ENCODE assay signal across 22 cellular contexts in the genomic region with DNA sequence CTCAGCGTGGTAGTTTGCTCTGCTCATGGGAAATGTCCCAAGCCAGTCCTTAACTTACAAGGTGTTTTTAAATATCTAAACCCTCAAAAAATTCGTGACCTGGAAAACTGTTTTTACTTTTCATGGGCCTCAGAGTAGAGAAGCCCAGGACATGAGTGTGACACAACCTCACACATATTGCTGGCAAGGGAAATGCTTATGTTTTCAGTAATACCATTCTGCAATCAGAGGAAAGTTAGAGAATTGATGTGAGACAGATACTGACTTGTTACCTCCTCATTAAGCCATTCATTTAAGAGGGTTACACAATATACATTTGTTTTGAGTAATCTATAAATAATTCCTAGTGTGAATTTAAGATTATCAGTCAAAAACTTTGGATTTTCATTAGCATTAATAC.
"Had no signal": no experiment of that assay in that cellular context is flagged by ENCODE, and none has a peak within 500 bp of the region (broad histone marks: within the 10 kb centered on the region; RNA-seq: fewer than 3 reads in every experiment).

No MANE protein-coding gene starts in this region.

- H3K4me3 ChIP-seq: colonic mucosa, coronary artery, dorsolateral prefrontal cortex, esophagus muscularis mucosa, esophagus squamous epithelium, gastrocnemius medialis, gastroesophageal sphincter had no signal

- H3K27ac Mint-ChIP-seq: dendritic cell treated with granulocyte-macrophage colony-stimulating factor and Interleukin-4, amounts not matched to agents 40 ng/mL and 50 ng/mL, for 4 days; endodermal cell had no signal

- H3K27me3 ChIP-seq: colonic mucosa, dorsolateral prefrontal cortex, esophagus muscularis mucosa, esophagus squamous epithelium, foreskin keratinocyte, gastrocnemius medialis, gastroesophageal sphincter had no signal

- ATAC-seq: effector memory CD8-positive, alpha-beta T cell; esophagus mucosa; foreskin keratinocyte; gastrocnemius medialis; gastroesophageal sphincter had no signal

- H3K4me1 ChIP-seq: colonic mucosa, foreskin keratinocyte had no signal

- H3K4me3 Mint-ChIP-seq: dendritic cell treated with granulocyte-macrophage colony-stimulating factor and Interleukin-4, amounts not matched to agents 40 ng/mL and 50 ng/mL, for 4 days; effector memory CD8-positive, alpha-beta T cell; endodermal cell had no signal

- H3K27me3 Mint-ChIP-seq: dendritic cell treated with granulocyte-macrophage colony-stimulating factor and Interleukin-4, amounts not matched to agents 40 ng/mL and 50 ng/mL, for 4 days; effector memory CD8-positive, alpha-beta T cell had no signal

- H3K9me3 Mint-ChIP-seq: dendritic cell treated with granulocyte-macrophage colony-stimulating factor and Interleukin-4, amounts not matched to agents 40 ng/mL and 50 ng/mL, for 4 days; effector memory CD8-positive, alpha-beta T cell; endodermal cell had no signal

- H3K36me3 ChIP-seq: colonic mucosa had no signal

- DNase-seq: colonic mucosa; cortex of kidney; dermis blood vessel endothelial cell; dorsolateral prefrontal cortex; effector CD4-positive, alpha-beta T cell; effector CD8-positive, alpha-beta T cell; effector memory CD4-positive, alpha-beta T cell; effector memory CD8-positive, alpha-beta T cell; endodermal cell; esophagus squamous epithelium; foreskin fibroblast; foreskin keratinocyte; foreskin melanocyte; gastrocnemius medialis; glutamatergic neuron; head of caudate nucleus had no signal

- H3K9me3 ChIP-seq: colonic mucosa, esophagus muscularis mucosa, esophagus squamous epithelium, gastrocnemius medialis, gastroesophageal sphincter had no signal

- H3K27ac ChIP-seq: colonic mucosa, epithelial cell of prostate, foreskin keratinocyte had no signal
